ENCODE assay signal across 8 cellular contexts in the genomic region with DNA sequence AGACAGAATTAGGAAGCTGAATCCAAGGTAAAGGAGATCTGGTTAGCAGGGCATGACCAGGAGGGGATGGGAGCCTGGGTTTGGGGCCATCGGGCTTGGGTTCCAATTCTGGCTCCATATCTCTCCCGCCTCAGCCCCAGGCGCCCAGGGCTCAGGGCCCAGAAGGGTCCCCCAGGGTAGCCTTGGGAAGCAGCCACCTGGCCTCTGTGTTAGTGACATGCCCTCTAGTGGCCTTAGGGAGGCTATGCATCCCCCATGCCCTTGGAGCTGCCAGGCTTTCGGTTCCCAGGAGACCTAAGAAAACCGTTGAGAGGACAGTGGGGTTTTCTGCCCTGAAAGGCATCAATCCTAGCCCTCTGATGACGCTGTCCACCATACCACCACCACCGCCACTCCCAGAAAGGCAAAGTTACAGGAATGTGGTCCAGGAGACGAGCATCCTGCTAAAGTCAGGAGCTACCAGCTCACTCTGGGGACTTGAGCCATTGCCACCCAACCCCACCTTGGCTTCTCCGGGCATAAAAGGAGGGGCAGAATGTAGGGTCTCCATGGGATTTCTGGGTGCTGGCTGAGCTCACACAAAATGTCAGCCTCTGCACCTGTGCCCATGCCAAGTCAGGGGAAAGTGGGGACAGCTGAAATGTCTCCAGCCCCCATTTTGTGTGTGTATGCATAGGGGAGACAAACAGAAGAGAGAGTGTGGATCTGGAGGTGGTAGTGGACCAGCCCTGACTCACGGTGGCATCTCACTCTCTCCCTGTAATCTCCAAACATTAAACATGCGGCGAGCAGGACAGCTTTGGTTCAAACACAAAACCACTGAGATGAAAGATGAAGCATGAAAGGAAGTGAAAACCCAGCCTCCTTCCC. TPM values are rescaled to one million over a fixed set of nuclear protein-coding genes. Genes with fewer than 3 reads are reported as not detected.
DNase-seq lines count a peak whose midpoint lies in the region; ATAC-seq, FAIRE-seq and TF ChIP-seq lines count a peak whose summit lies in the region.

No MANE protein-coding gene starts in this region.

- no peak overlapping the region for H3K4me3 Mint-ChIP-seq in activated T-cell treated with anti-CD3 and anti-CD28 coated beads, Interleukin-2, amount 50 U/mL, for 24 hours
- no peak overlapping the region for H3K4me3 Mint-ChIP-seq in progenitor cell of endocrine pancreas (ENCODE audit: low read depth)

- peak; percentile 96 for ATAC-seq in HG03342 (IDR thresholded peaks at IDR 0.05; ENCODE audit: unreplicated experiment)

- H3K36me3 Mint-ChIP-seq in activated T-cell treated with anti-CD3 and anti-CD28 coated beads, Interleukin-2, amount 50 U/mL, for 24 hours (ENCODE audit: low read depth), result no peaks in the 10 kb centered on the region
- H3K36me3 Mint-ChIP-seq in progenitor cell of endocrine pancreas (ENCODE audit: insufficient read depth), result peaks cover 1% of the 10 kb centered on the region

- no peaks in the 10 kb centered on the region for H3K9me3 Mint-ChIP-seq in activated T-cell treated with anti-CD3 and anti-CD28 coated beads, Interleukin-2, amount 50 U/mL, for 24 hours
- no peaks in the 10 kb centered on the region for H3K9me3 Mint-ChIP-seq in progenitor cell of endocrine pancreas (ENCODE audit: low read depth)

- H3K4me1 Mint-ChIP-seq in activated T-cell treated with anti-CD3 and anti-CD28 coated beads, Interleukin-2, amount 50 U/mL, for 24 hours (ENCODE audit: low read depth), result no peaks in the 10 kb centered on the region
- H3K4me1 Mint-ChIP-seq in progenitor cell of endocrine pancreas (ENCODE audit: low read depth), result peaks cover 16% of the 10 kb centered on the region

- FAIRE-seq in GM19239 (lab: Jason Lieb, UNC), result peak; percentile 92

- H3K27me3 Mint-ChIP-seq in activated T-cell treated with anti-CD3 and anti-CD28 coated beads, Interleukin-2, amount 50 U/mL, for 24 hours, result no peaks in the 10 kb centered on the region
- H3K27me3 Mint-ChIP-seq in progenitor cell of endocrine pancreas, result no peaks in the 10 kb centered on the region

- DNase-seq in COLO829 (ENCODE audit: low spot score) (peak; percentile 74), GM19239 (ENCODE audit: insufficient read length, low spot score) (peak; percentile 65), NCI-H526 treated with DMSO at 0.1 percent for 48 hours (lab: John Stamatoyannopoulos, UW) (peak; percentile 46), foreskin melanocyte (peak; percentile 15), progenitor cell of endocrine pancreas (ENCODE audit: low spot score, unreplicated experiment) (peak; percentile 44), NCI-H774 (lab: John Stamatoyannopoulos, UW) (no peak)
- DNase-seq in activated T-cell treated with anti-CD3 and anti-CD28 coated beads, Interleukin-2, amount 50 U/mL, for 24 hours, result peak; percentile 52

- TF ChIP-seq CTCF in progenitor cell of endocrine pancreas (IDR thresholded peaks at IDR 0.05; ENCODE audit: unreplicated experiment), result peak; percentile 84

- H3K27ac Mint-ChIP-seq in activated T-cell treated with anti-CD3 and anti-CD28 coated beads, Interleukin-2, amount 50 U/mL, for 24 hours, result no peak overlapping the region
- no peak overlapping the region for H3K27ac Mint-ChIP-seq in progenitor cell of endocrine pancreas

RNA-seq across cellular contexts. Expression of a gene that starts 56.5 kb away (rescaled TPM):
- 0.69 and 0.71 TPM in 2 replicates for total RNA-seq in progenitor cell of endocrine pancreas
